In the genomic region with DNA sequence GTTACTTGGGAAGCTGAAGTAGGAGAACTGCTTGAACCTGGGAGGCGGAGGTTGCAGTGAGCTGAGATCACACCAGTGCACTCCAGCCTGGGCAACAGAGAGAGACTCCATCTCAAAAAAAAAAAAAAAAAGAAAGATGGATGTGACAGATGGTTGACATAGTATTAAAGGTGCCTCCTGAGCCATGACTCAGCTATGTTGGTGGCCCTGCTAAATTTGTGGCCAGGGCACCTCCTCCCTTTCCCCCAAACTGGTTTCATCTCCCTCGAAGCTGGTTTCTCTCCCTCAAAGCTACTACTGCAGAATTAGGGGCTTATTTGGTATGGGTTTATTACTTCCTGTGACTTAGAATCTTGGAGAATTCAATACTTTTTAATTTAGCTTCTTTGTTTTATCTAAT, we compare ENCODE assay signal across 13 cellular contexts. TPM values are rescaled to one million over a fixed set of nuclear protein-coding genes. Genes with fewer than 3 reads are reported as not detected.
DNase-seq lines count a peak whose midpoint lies in the region; ATAC-seq, FAIRE-seq and TF ChIP-seq lines count a peak whose summit lies in the region.
"Had no signal": no experiment of that assay in that cellular context is flagged by ENCODE, and none has a peak within 500 bp of the region (broad histone marks: within the 10 kb centered on the region; RNA-seq: fewer than 3 reads in every experiment).

No MANE protein-coding gene starts in this region.

- H3K4me1 ChIP-seq in GM12878 (ENCODE audit: control insufficient read depth, insufficient read depth, low read length) (peaks cover 10% of the 10 kb centered on the region), right atrium auricular region (no peaks in the 10 kb centered on the region)

- no peaks in the 10 kb centered on the region for H4K20me1 ChIP-seq in GM12878 (ENCODE audit: control insufficient read depth, insufficient read depth)

- POLR2A ChIA-PET in GM12878 (lab: Charles Lee) = interaction anchor here (0.6 kb wide), 1 partner anchor 78 kb away, joined by 3 read pairs; no protein-coding TSS in a partner anchor

- H3K36me3 Mint-ChIP-seq in activated naive CD4-positive, alpha-beta T cell treated with anti-CD3 and anti-CD28 coated beads for 36 hours (ENCODE audit: low read depth) = peaks cover 5% of the 10 kb centered on the region

- 0 out of 3 replicates have a peak, but pooled peaks have one; percentile 30 for ATAC-seq in GM12878

- SMC1A ChIA-PET in GM12878 (lab: Charles Lee; ENCODE audit: uncharacterized antibody, unreplicated experiment) = interaction anchor here (1.3 to 1.7 kb wide), 2 partner anchors 10 to 162 kb away, joined by 4 read pairs; no protein-coding TSS in a partner anchor

- no peak for TF ChIP-seq CTCF in GM12878 (IDR thresholded peaks at IDR 0.05 in 2 of 3, conservative IDR thresholded peaks at IDR 0.05 in 1 of 3; ENCODE audit: control insufficient read depth in 2 of 3, extremely low read depth in 1 of 3, insufficient read depth in 1 of 3, low read depth in 3 of 3, low read length in 3 of 3)
- no peak for TF ChIP-seq CTCF in right atrium auricular region (IDR thresholded peaks at IDR 0.05)

- TF ChIP-seq POLR2A in GM12878 (IDR thresholded peaks at IDR 0.05; ENCODE audit: low read depth, low read length) = no peak

- peaks cover 16% of the 10 kb centered on the region for H3K4me1 Mint-ChIP-seq in activated naive CD4-positive, alpha-beta T cell treated with anti-CD3 and anti-CD28 coated beads for 36 hours (ENCODE audit: low read depth)

- no peak overlapping the region for H3K4me3 Mint-ChIP-seq in activated naive CD4-positive, alpha-beta T cell treated with anti-CD3 and anti-CD28 coated beads for 36 hours

- H3K27me3 ChIP-seq in GM12878 (replicated peaks in 1 of 2; ENCODE audit: control insufficient read depth in 2 of 2, insufficient read depth in 2 of 2, low read length in 1 of 2) (no peaks in the 10 kb centered on the region), right atrium auricular region (no peaks in the 10 kb centered on the region)

- RAD21 ChIA-PET in GM12878 (lab: Charles Lee; ENCODE audit: unreplicated experiment) = no interaction called here

- peak; percentile 17 for DNase-seq in DMS53 (lab: John Stamatoyannopoulos, UW)
- DNase-seq in DMS53 treated with DMSO at 0.1 percent for 48 hours (lab: John Stamatoyannopoulos, UW; ENCODE audit: unreplicated experiment) = no peak
- DNase-seq in stimulated activated CD4-positive, alpha-beta T cell treated with anti-CD3 and anti-CD28 coated beads, Interleukin-15, amount 100 ng/mL, for 24 hours = peak; percentile 14
- no peak for DNase-seq in stimulated activated CD4-positive, alpha-beta T cell treated with anti-CD3 and anti-CD28 coated beads, Interleukin-1b, Interleukin-23, amount 100 ng/mL, for 48 hours
- no peak for DNase-seq in GM12878 (ENCODE audit: low read depth, low spot score)
- no peak for DNase-seq in NCI-H1930 (lab: John Stamatoyannopoulos, UW)
- DNase-seq in right atrium auricular region (ENCODE audit: low spot score) = no peak
- no peak for DNase-seq in activated naive CD4-positive, alpha-beta T cell treated with anti-CD3 and anti-CD28 coated beads for 36 hours
- DNase-seq: HCEC 1CT, NCI-H446 treated with DMSO at 0.1 percent for 48 hours, OCI-M1 had no signal

- no peaks in the 10 kb centered on the region for H3K27me3 Mint-ChIP-seq in activated naive CD4-positive, alpha-beta T cell treated with anti-CD3 and anti-CD28 coated beads for 36 hours (ENCODE audit: low read depth)

- intact Hi-C loops in GM12878 (cut with micrococcal nuclease; ENCODE audit: unreplicated experiment) = no loop called here
- intact Hi-C loops in activated naive CD4-positive, alpha-beta T cell treated with anti-CD3 and anti-CD28 coated beads for 36 hours (cut with micrococcal nuclease) = no loop called here

- H3K36me3 ChIP-seq in GM12878 (ENCODE audit: control insufficient read depth in 2 of 2, insufficient read depth in 2 of 2, low read length in 1 of 2) (no peaks in the 10 kb centered on the region), right atrium auricular region (peaks cover 8% of the 10 kb centered on the region)

- H3K4me3 ChIP-seq in GM12878 (no peak overlapping the region), right atrium auricular region (no peak overlapping the region)

- no TSS peak for BruUV-seq in GM12878 (replicated peaks; lab: Mats Ljungman, UMichigan)

- TF ChIP-seq RAD21 in GM12878 (IDR thresholded peaks at IDR 0.05; ENCODE audit: insufficient read depth, low read depth, low read length) = no peak

- H2AFZ ChIP-seq in GM12878 (ENCODE audit: control insufficient read depth, low read depth, low read length) = no peak overlapping the region

- H3K27ac Mint-ChIP-seq in activated naive CD4-positive, alpha-beta T cell treated with anti-CD3 and anti-CD28 coated beads for 36 hours = no peak overlapping the region

- H3K4me2 ChIP-seq in GM12878 (ENCODE audit: control insufficient read depth, insufficient read depth) = no peak overlapping the region

- H3K27ac ChIP-seq in GM12878 (ENCODE audit: control insufficient read depth, insufficient read depth) (no peak overlapping the region), right atrium auricular region (no peak overlapping the region)
- H3K27ac ChIP-seq: C4-2B had no signal

- no peak for TF ChIP-seq EP300 in GM12878 (IDR thresholded peaks at IDR 0.05; ENCODE audit: borderline replicate concordance in 1 of 2, control insufficient read depth in 1 of 2, low read depth in 2 of 2, low read length in 2 of 2)

- no peak overlapping the region for H3K9ac ChIP-seq in GM12878 (ENCODE audit: control insufficient read depth, insufficient read depth, low read length)

- no peak for FAIRE-seq in GM12878 (lab: Jason Lieb, UNC)

- no peaks in the 10 kb centered on the region for H3K9me3 Mint-ChIP-seq in activated naive CD4-positive, alpha-beta T cell treated with anti-CD3 and anti-CD28 coated beads for 36 hours

- in situ Hi-C loops in GM12878 (cut with MboI) = no loop called here

- H3K9me3 ChIP-seq in GM12878 (replicated peaks; ENCODE audit: control insufficient read depth, insufficient read depth, low read length) (no peaks in the 10 kb centered on the region; the same call in 2 of the 3 replicates), right atrium auricular region (no peaks in the 10 kb centered on the region)

- H3K79me2 ChIP-seq in GM12878 (ENCODE audit: control insufficient read depth, insufficient read depth, low read length) = no peaks in the 10 kb centered on the region

- CTCF ChIA-PET in GM12878 (lab: Yijun Ruan, JAX) = no interaction called here
- CTCF ChIA-PET in activated naive CD4-positive, alpha-beta T cell treated with anti-CD3 and anti-CD28 coated beads for 36 hours (lab: Charles Lee) = interaction anchor here (0.6 kb wide), 1 partner anchor 116 kb away, joined by 4 read pairs; no protein-coding TSS in a partner anchor

- 50% methylated on average over 2 of the region's 2 CpGs for WGBS in GM12878 (ENCODE audit: insufficient coverage, insufficient replicate concordance, low lambda C conversion rate, missing lambda C conversion rate)

RNA-seq across cellular contexts. Expression of gene SDHD, which starts 31.5 kb away (rescaled TPM):
- 32.1 and 37.3 TPM in 2 replicates for total RNA-seq in GM12878 (2013; cell fraction: nucleolus; rRNA removed)
- total RNA-seq in GM12878 (2014; rRNA removed) (138 and 162 TPM in 2 replicates), GM12878 (2014; rRNA removed; fragmentation: Illumina TruSeq; extraction: Trizol) (114 and 119 TPM in 2 replicates), GM12878 (2021) (117 and 120 TPM in 2 replicates), right atrium auricular region (100 to 1,000 TPM; 113 to 166 TPM)
- 116 TPM for polyA plus RNA-seq in GM12878 (2011; ENCODE audit: low read depth)
- polyA plus RNA-seq in GM12878 (2011; rRNA removed) (198 and 232 TPM in 2 replicates), GM12878 (2014; fragmentation: Illumina TruSeq; extraction: Trizol) (142 and 159 TPM in 2 replicates), GM12878 (2014; fragmentation: Nextera tagmentation; extraction: Ambion mirVana) (100 to 1,000 TPM; 469 to 775 TPM), GM12878 (2014; rRNA removed) (119 and 133 TPM in 2 replicates), GM12878 (2016; fragmentation: Nextera tagmentation; extraction: Ambion mirVana) (100 to 1,000 TPM; 312 to 346 TPM)
- 348 and 397 TPM in 2 replicates for polyA plus RNA-seq in GM12878 (2011; cell fraction: cytosol; rRNA removed)
- 178 and 185 TPM in 2 replicates for polyA plus RNA-seq in GM12878 (2011; cell fraction: nucleus; rRNA removed)
- 84.8 and 109 TPM in 2 replicates for polyA plus RNA-seq in GM12878 (2012)
- 304 and 353 TPM in 2 replicates for polyA minus RNA-seq in GM12878 (2011; rRNA and poly(A)+ RNA removed)
- 64.4 and 76.7 TPM in 2 replicates for polyA minus RNA-seq in GM12878 (2011; cell fraction: cytosol; rRNA and poly(A)+ RNA removed)
- polyA minus RNA-seq in GM12878 (2011; cell fraction: nucleus; rRNA and poly(A)+ RNA removed) = 25.6 and 48.9 TPM in 2 replicates
- total RNA-seq in activated naive CD4-positive, alpha-beta T cell treated with anti-CD3 and anti-CD28 coated beads for 36 hours = 100 to 1,000 TPM; 101 to 115 TPM

RNA-seq across cellular contexts. Expression of gene TIMM8B, which starts 31.6 kb away (rescaled TPM):
- 13.3 and 13.4 TPM in 2 replicates for total RNA-seq in GM12878 (2013; cell fraction: nucleolus; rRNA removed)
- total RNA-seq in GM12878 (2014; rRNA removed) = 143 and 155 TPM in 2 replicates
- 71.5 and 76.0 TPM in 2 replicates for total RNA-seq in GM12878 (2014; rRNA removed; fragmentation: Illumina TruSeq; extraction: Trizol)
- total RNA-seq in GM12878 (2021) = 72.7 and 83.0 TPM in 2 replicates
- polyA plus RNA-seq in GM12878 (2011; ENCODE audit: low read depth) = 29.5 TPM
- 76.8 and 92.4 TPM in 2 replicates for polyA plus RNA-seq in GM12878 (2011; rRNA removed)
- 91.5 and 120 TPM in 2 replicates for polyA plus RNA-seq in GM12878 (2011; cell fraction: cytosol; rRNA removed)
- 43.3 and 53.0 TPM in 2 replicates for polyA plus RNA-seq in GM12878 (2011; cell fraction: nucleus; rRNA removed)
- polyA plus RNA-seq in GM12878 (2012) = 59.6 and 80.0 TPM in 2 replicates
- polyA plus RNA-seq in GM12878 (2014; fragmentation: Illumina TruSeq; extraction: Trizol) = 26.4 and 64.9 TPM in 2 replicates
- 100 to 1,000 TPM; 247 to 271 TPM for polyA plus RNA-seq in GM12878 (2014; fragmentation: Nextera tagmentation; extraction: Ambion mirVana)
- 123 and 154 TPM in 2 replicates for polyA plus RNA-seq in GM12878 (2014; rRNA removed)
- 100 to 1,000 TPM; 201 to 214 TPM for polyA plus RNA-seq in GM12878 (2016; fragmentation: Nextera tagmentation; extraction: Ambion mirVana)
- 24.4 and 28.1 TPM in 2 replicates for polyA minus RNA-seq in GM12878 (2011; rRNA and poly(A)+ RNA removed)
- 6.9 and 7.2 TPM in 2 replicates for polyA minus RNA-seq in GM12878 (2011; cell fraction: cytosol; rRNA and poly(A)+ RNA removed)
- polyA minus RNA-seq in GM12878 (2011; cell fraction: nucleus; rRNA and poly(A)+ RNA removed) = 11.9 and 14.5 TPM in 2 replicates
- total RNA-seq in right atrium auricular region = 10 to 100 TPM; 54.3 to 61.4 TPM
- 10 to 100 TPM; 35.4 to 41.7 TPM for total RNA-seq in activated naive CD4-positive, alpha-beta T cell treated with anti-CD3 and anti-CD28 coated beads for 36 hours

RNA-seq across cellular contexts. Expression of gene NKAPD1, which starts 44.1 kb away (rescaled TPM):
- 30.5 and 33.5 TPM in 2 replicates for total RNA-seq in GM12878 (2013; cell fraction: nucleolus; rRNA removed)
- total RNA-seq in GM12878 (2014; rRNA removed) (16.3 and 20.6 TPM in 2 replicates), GM12878 (2014; rRNA removed; fragmentation: Illumina TruSeq; extraction: Trizol) (38.7 TPM in 2 replicates), GM12878 (2021) (18.1 and 19.2 TPM in 2 replicates), right atrium auricular region (1 to 10 TPM; 4.4 to 7.0 TPM)
- polyA plus RNA-seq in GM12878 (2011; ENCODE audit: low read depth) = 23.0 TPM
- polyA plus RNA-seq in GM12878 (2011; rRNA removed) (22.3 and 37.5 TPM in 2 replicates), GM12878 (2014; fragmentation: Illumina TruSeq; extraction: Trizol) (43.3 and 53.9 TPM in 2 replicates), GM12878 (2014; fragmentation: Nextera tagmentation; extraction: Ambion mirVana) (10 to 100 TPM in 1 of 2 experiments, 1 to 10 TPM in 1; 9.6 to 11.5 TPM), GM12878 (2014; rRNA removed) (14.7 and 17.6 TPM in 2 replicates), GM12878 (2016; fragmentation: Nextera tagmentation; extraction: Ambion mirVana) (10 to 100 TPM; 19.2 to 21.5 TPM)
- 8.9 and 9.2 TPM in 2 replicates for polyA plus RNA-seq in GM12878 (2011; cell fraction: cytosol; rRNA removed)
- 14.9 and 15.0 TPM in 2 replicates for polyA plus RNA-seq in GM12878 (2011; cell fraction: nucleus; rRNA removed)
- 17.5 and 21.9 TPM in 2 replicates for polyA plus RNA-seq in GM12878 (2012)
- polyA minus RNA-seq in GM12878 (2011; rRNA and poly(A)+ RNA removed) = 19.4 and 20.2 TPM in 2 replicates
- 9.8 and 12.3 TPM in 2 replicates for polyA minus RNA-seq in GM12878 (2011; cell fraction: cytosol; rRNA and poly(A)+ RNA removed)
- 10.4 and 14.6 TPM in 2 replicates for polyA minus RNA-seq in GM12878 (2011; cell fraction: nucleus; rRNA and poly(A)+ RNA removed)
- 10 to 100 TPM; 14.8 to 19.6 TPM for total RNA-seq in activated naive CD4-positive, alpha-beta T cell treated with anti-CD3 and anti-CD28 coated beads for 36 hours

RNA-seq across cellular contexts. Expression of gene PIH1D2, which starts 44.4 kb away (rescaled TPM):
- 0.69 and 2.1 TPM in 2 replicates for total RNA-seq in GM12878 (2013; cell fraction: nucleolus; rRNA removed)
- total RNA-seq in GM12878 (2014; rRNA removed) (0.73 and 1.2 TPM in 2 replicates), GM12878 (2014; rRNA removed; fragmentation: Illumina TruSeq; extraction: Trizol) (0.92 and 1.9 TPM in 2 replicates), GM12878 (2021) (0.51 and 0.58 TPM in 2 replicates), right atrium auricular region (1 to 10 TPM; 1.2 to 1.7 TPM)
- 1.0 TPM for polyA plus RNA-seq in GM12878 (2011; ENCODE audit: low read depth)
- polyA plus RNA-seq in GM12878 (2011; rRNA removed) (0.60 and 0.85 TPM in 2 replicates), GM12878 (2014; fragmentation: Illumina TruSeq; extraction: Trizol) (0.90 and 1.4 TPM in 2 replicates), GM12878 (2014; fragmentation: Nextera tagmentation; extraction: Ambion mirVana) (1 to 10 TPM; 1.7 to 3.0 TPM), GM12878 (2014; rRNA removed) (0.32 and 0.73 TPM in 2 replicates), GM12878 (2016; fragmentation: Nextera tagmentation; extraction: Ambion mirVana) (1 to 10 TPM; 2.2 TPM)
- polyA plus RNA-seq in GM12878 (2011; cell fraction: cytosol; rRNA removed) = 0.19 and 0.23 TPM in 2 replicates
- polyA plus RNA-seq in GM12878 (2011; cell fraction: nucleus; rRNA removed) = 0.47 and 0.66 TPM in 2 replicates
- polyA plus RNA-seq in GM12878 (2012) = 0.72 and 0.80 TPM in 2 replicates
- polyA minus RNA-seq in GM12878 (2011; rRNA and poly(A)+ RNA removed) = 0.37 TPM in 1 of 2 replicates, not detected in the other
- polyA minus RNA-seq in GM12878 (2011; cell fraction: cytosol; rRNA and poly(A)+ RNA removed) = not detected in 2 replicates
- polyA minus RNA-seq in GM12878 (2011; cell fraction: nucleus; rRNA and poly(A)+ RNA removed) = 0.24 and 0.67 TPM in 2 replicates
- total RNA-seq in activated naive CD4-positive, alpha-beta T cell treated with anti-CD3 and anti-CD28 coated beads for 36 hours = under 1 TPM; 0.35 to 0.50 TPM

RNA-seq across cellular contexts. Expression of gene IL18, which starts 45.7 kb away (rescaled TPM):
- total RNA-seq in GM12878 (2013; cell fraction: nucleolus; rRNA removed) = not detected in 2 replicates
- total RNA-seq in GM12878 (2014; rRNA removed) (0.11 and 0.17 TPM in 2 replicates), GM12878 (2014; rRNA removed; fragmentation: Illumina TruSeq; extraction: Trizol) (0.32 and 0.40 TPM in 2 replicates), GM12878 (2021) (0.21 and 0.24 TPM in 2 replicates), right atrium auricular region (10 to 100 TPM; 11.1 to 17.0 TPM)
- polyA plus RNA-seq in GM12878 (2011; ENCODE audit: low read depth) = 0.66 TPM
- polyA plus RNA-seq in GM12878 (2011; rRNA removed) (0.12 TPM in 1 of 2 replicates, not detected in the other), GM12878 (2014; fragmentation: Illumina TruSeq; extraction: Trizol) (0.38 TPM in 1 of 2 replicates, not detected in the other), GM12878 (2014; fragmentation: Nextera tagmentation; extraction: Ambion mirVana) (under 1 TPM; 0.40 to 0.42 TPM), GM12878 (2014; rRNA removed) (0.27 and 0.34 TPM in 2 replicates), GM12878 (2016; fragmentation: Nextera tagmentation; extraction: Ambion mirVana) (under 1 TPM; 0.15 to 0.19 TPM)
- polyA plus RNA-seq in GM12878 (2011; cell fraction: cytosol; rRNA removed) = not detected in 2 replicates
- polyA plus RNA-seq in GM12878 (2011; cell fraction: nucleus; rRNA removed) = not detected in 2 replicates
- 0.65 and 1.2 TPM in 2 replicates for polyA plus RNA-seq in GM12878 (2012)
- polyA minus RNA-seq in GM12878 (2011; rRNA and poly(A)+ RNA removed) = not detected in 2 replicates
- polyA minus RNA-seq in GM12878 (2011; cell fraction: cytosol; rRNA and poly(A)+ RNA removed) = not detected in 2 replicates
- not detected in 2 replicates for polyA minus RNA-seq in GM12878 (2011; cell fraction: nucleus; rRNA and poly(A)+ RNA removed)
- total RNA-seq in activated naive CD4-positive, alpha-beta T cell treated with anti-CD3 and anti-CD28 coated beads for 36 hours = not detected
- total RNA-seq: G401 had no signal

Comparison
In these comparisons a context has a peak if more than half of its experiments do, and no peak if none do; other contexts are left out.
1. DNase-seq: peak in DMS53 (single experiment) and stimulated activated CD4-positive, alpha-beta T cell treated with anti-CD3 and anti-CD28 coated beads, Interleukin-15, amount 100 ng/mL, for 24 hours (single experiment); none in DMS53 treated with DMSO at 0.1 percent for 48 hours (single experiment), stimulated activated CD4-positive, alpha-beta T cell treated with anti-CD3 and anti-CD28 coated beads, Interleukin-1b, Interleukin-23, amount 100 ng/mL, for 48 hours (single experiment), GM12878 (single experiment), NCI-H1930 (0 of 2), right atrium auricular region (single experiment) and activated naive CD4-positive, alpha-beta T cell treated with anti-CD3 and anti-CD28 coated beads for 36 hours (single experiment).